In genomic region chr5:160269017-160269416, GRCh38 we compare ENCODE assay signal across 9 cellular contexts. TPM values are rescaled to one million over a fixed set of nuclear protein-coding genes. Genes with fewer than 3 reads are reported as not detected.
DNase-seq lines count a peak whose midpoint lies in the region; TF ChIP-seq lines count a peak whose summit lies in the region.
"Had no signal": no experiment of that assay in that cellular context is flagged by ENCODE, and none has a peak within 500 bp of the region (broad histone marks: within the 10 kb centered on the region; RNA-seq: fewer than 3 reads in every experiment).

No MANE protein-coding gene starts in this region.

- H3K27ac Mint-ChIP-seq in immature natural killer cell, result peak overlapping the region; percentile 79 to 92 (median 87)

- no peaks in the 10 kb centered on the region for H3K9me3 Mint-ChIP-seq in immature natural killer cell

- no peak overlapping the region for H3K27ac ChIP-seq in substantia nigra (ENCODE audit: low read depth, low read length, poor library complexity, severe bottlenecking)

- peaks cover 0 to 3% (median 2%) of the 10 kb centered on the region in 3 donors for H3K27me3 Mint-ChIP-seq in immature natural killer cell (ENCODE audit: low read depth in 3 of 3)

- no peak for TF ChIP-seq CTCF in astrocyte of the spinal cord (IDR thresholded peaks at IDR 0.05; ENCODE audit: low read depth, low read length)

- H3K4me3 ChIP-seq in astrocyte of the spinal cord (ENCODE audit: low read depth, low read length), result no peak overlapping the region

- no peaks in the 10 kb centered on the region for H3K36me3 Mint-ChIP-seq in immature natural killer cell

- in situ Hi-C loops in astrocyte of the spinal cord (cut with HindIII; ENCODE audit: low sequenced_read_pairs), result no loop called here

- peak overlapping the region in 4 of 5 donors; percentile 25 to 62 (median 40) for H3K4me3 Mint-ChIP-seq in immature natural killer cell

- DNase-seq in LHCN-M2 (ENCODE audit: low read depth) (peak; percentile 36), astrocyte of the spinal cord (ENCODE audit: low read depth, low spot score) (peak; percentile 70), immature natural killer cell (peak; percentile 46 to 57 (median 50)), substantia nigra (lab: John Stamatoyannopoulos, UW) (peak in 40 of 49 donors; percentile 5 to 94 (median 44)), T-helper 1 cell (no peak), retina (no peak), ecto neural progenitor cell (ENCODE audit: low spot score) (no peak)
- DNase-seq in activated naive CD4-positive, alpha-beta T cell treated with Interleukin-2 at 50 U/mL for 16 hours, result no peak

- H3K4me1 Mint-ChIP-seq in immature natural killer cell, result peaks cover 54 to 61% of the 10 kb centered on the region in 2 donors

RNA-seq across cellular contexts. Expression of gene FABP6, which starts 39.7 kb away (rescaled TPM):
- total RNA-seq in LHCN-M2 (2014; rRNA removed), result not detected in 2 replicates
- not detected for polyA plus RNA-seq in LHCN-M2 (2012)
- not detected for polyA plus RNA-seq in immature natural killer cell
- total RNA-seq: subcutaneous adipose tissue had no signal

RNA-seq across cellular contexts. Expression of gene CCNJL, which starts 43.3 kb away (rescaled TPM):
- total RNA-seq in LHCN-M2 (2014; rRNA removed), result 2.0 and 2.7 TPM in 2 replicates
- polyA plus RNA-seq in LHCN-M2 (2012), result 6.0 TPM
- 10 to 100 TPM; 16.3 to 29.7 (median 26.7) TPM for polyA plus RNA-seq in immature natural killer cell

Comparison
In these comparisons a context has a peak if more than half of its experiments do, and no peak if none do; other contexts are left out.
1. DNase-seq: peak in LHCN-M2 (single experiment), astrocyte of the spinal cord (single experiment), immature natural killer cell (3 of 3) and substantia nigra (40 of 49); none in T-helper 1 cell (0 of 5), retina (single experiment), ecto neural progenitor cell (single experiment) and activated naive CD4-positive, alpha-beta T cell treated with Interleukin-2 at 50 U/mL for 16 hours (single experiment).